18 cellular contexts compared by ENCODE assay signal in genomic region chr9:130381660-130382059, GRCh38.
DNase-seq lines count a peak whose midpoint lies in the region; ATAC-seq, FAIRE-seq and TF ChIP-seq lines count a peak whose summit lies in the region.
"Had no signal": no experiment of that assay in that cellular context is flagged by ENCODE, and none has a peak within 500 bp of the region (broad histone marks: within the 10 kb centered on the region; RNA-seq: fewer than 3 reads in every experiment).

No MANE protein-coding gene starts in this region.

- no peak for FAIRE-seq in small intestine (lab: Jason Lieb, UNC)
- FAIRE-seq: GM12891, GM18507 had no signal

- H3K4me3 ChIP-seq in small intestine (ENCODE audit: low read depth in 1 of 2, low read length in 2 of 2), result no peak overlapping the region
- H3K4me3 ChIP-seq: GM23338 had no signal

- H3K36me3 Mint-ChIP-seq in WTC11 (no peaks in the 10 kb centered on the region), immature natural killer cell (no peaks in the 10 kb centered on the region)
- H3K36me3 Mint-ChIP-seq: CD4-positive, alpha-beta memory T cell had no signal

- no peaks in the 10 kb centered on the region for H3K36me3 ChIP-seq in small intestine (ENCODE audit: control insufficient read depth in 2 of 2, insufficient read depth in 2 of 2, low read length in 2 of 2)

- H3K9me3 Mint-ChIP-seq in WTC11 (no peaks in the 10 kb centered on the region), immature natural killer cell (no peaks in the 10 kb centered on the region)
- H3K9me3 Mint-ChIP-seq: CD4-positive, alpha-beta memory T cell; GM23338; H9 had no signal

- no peaks in the 10 kb centered on the region for H3K9me3 ChIP-seq in small intestine (ENCODE audit: control insufficient read depth, low read depth)

- WGBS in small intestine, 3 donors, result 70 to 82% (median 81%) methylated on average over 7 to 8 of the region's 8 CpGs

- no peak overlapping the region for H3K4me3 Mint-ChIP-seq in WTC11
- H3K4me3 Mint-ChIP-seq in immature natural killer cell, result no peak overlapping the region
- H3K4me3 Mint-ChIP-seq: CD4-positive, alpha-beta memory T cell; GM23338; H9 had no signal

- no peaks in the 10 kb centered on the region for H3K27me3 Mint-ChIP-seq in WTC11 (ENCODE audit: low read depth)
- peaks cover 0 to 7% (median 3%) of the 10 kb centered on the region in 3 donors for H3K27me3 Mint-ChIP-seq in immature natural killer cell (ENCODE audit: low read depth in 3 of 3)

- no peak overlapping the region for H3K27ac ChIP-seq in small intestine (ENCODE audit: low read depth in 1 of 2, low read length in 1 of 2)

- no peaks in the 10 kb centered on the region for H3K4me1 Mint-ChIP-seq in WTC11
- H3K4me1 Mint-ChIP-seq in immature natural killer cell, result no peaks in the 10 kb centered on the region
- H3K4me1 Mint-ChIP-seq: CD4-positive, alpha-beta memory T cell; GM23338; H9 had no signal

- CTCF ChIA-PET in WTC11 (lab: Charles Lee), result interaction anchor here (0.5 to 1.3 kb wide), 3 partner anchors 67 to 1240 kb away, joined by 3 read pairs; no protein-coding TSS in a partner anchor

- intact Hi-C loops in left colon (cut with DNase I, micrococcal nuclease), result no loop called here

- ATAC-seq in WTC11 (no peak), left colon (peak; percentile 81)
- ATAC-seq: HCT116 had no signal

- H3K27me3 ChIP-seq in small intestine (ENCODE audit: control insufficient read depth in 2 of 2, insufficient read depth in 2 of 2, low read length in 2 of 2), result no peaks in the 10 kb centered on the region

- no peaks in the 10 kb centered on the region for H3K4me1 ChIP-seq in small intestine (ENCODE audit: control insufficient read depth in 2 of 2, insufficient read depth in 1 of 2, low read depth in 1 of 2, low read length in 1 of 2)

- no peak overlapping the region for H3K27ac Mint-ChIP-seq in WTC11
- H3K27ac Mint-ChIP-seq in immature natural killer cell, result no peak overlapping the region
- H3K27ac Mint-ChIP-seq: CD4-positive, alpha-beta memory T cell; GM23338 had no signal

- no peak for TF ChIP-seq CTCF in WTC11 (IDR thresholded peaks at IDR 0.05)

- DNase-seq in WTC11 (ENCODE audit: low spot score) (no peak), left colon (no peak), small intestine (peak; percentile 40), superior temporal gyrus (ENCODE audit: extremely low spot score) (no peak), immature natural killer cell (no peak), NCI-H345 (lab: John Stamatoyannopoulos, UW) (no peak)
- DNase-seq: C1 segment of cervical spinal cord; Calu3; CD4-positive, alpha-beta memory T cell; COR-L47; DMS53; DMS79 treated with DMSO at 0.1 percent for 48 hours; GF-D8 had no signal

- POLR2A ChIA-PET in WTC11 (lab: Charles Lee), result no interaction called here

TF ChIP-seq in WTC11, 78 proteins besides CTCF, POLR2A, EP300 and RAD21:
- TF ChIP-seq HMGA2 (CRISPR knock-in tag; IDR thresholded peaks at IDR 0.05), result no peak
- 0 out of 2 replicates have a peak, but pooled peaks have one; percentile 53 for TF ChIP-seq ZNF121 (CRISPR knock-in tag; IDR thresholded peaks at IDR 0.05)
